In genomic region chr10:25786899-25787298, GRCh38 we compare ENCODE assay signal across 23 cellular contexts.
"Had no signal": no experiment of that assay in that cellular context is flagged by ENCODE, and none has a peak within 500 bp of the region (broad histone marks: within the 10 kb centered on the region; RNA-seq: fewer than 3 reads in every experiment).

No MANE protein-coding gene starts in this region.

- FAIRE-seq: RCC 7860 had no signal

- H3K36me3 ChIP-seq: SJCRH30 had no signal

- H3K27ac ChIP-seq: PC-9, RWPE1, SJCRH30, SK-N-MC had no signal

- ATAC-seq: Panc1, Right ventricle myocardium inferior, SK-N-SH treated with all-trans-retinoic acid at 6 μM for 48 hours had no signal

- DNase-seq: Karpas-422, MM.1S, MV-4-11, NCI-H1092, NCI-H1417 treated with DMSO at 0.1 percent for 48 hours, NCI-H1436 treated with DMSO at 0.1 percent for 48 hours, NCI-H1694 treated with DMSO at 0.1 percent for 48 hours, NCI-H187 treated with DMSO at 0.1 percent for 48 hours, NCI-H2227 treated with DMSO at 0.1 percent for 48 hours, NCI-H345, NCI-H510A treated with DMSO at 0.1 percent for 48 hours, NCI-H524 treated with DMSO at 0.1 percent for 48 hours, NCI-H526 treated with DMSO at 0.1 percent for 48 hours, PC-9, SHP77, SIG-M5, SJCRH30 had no signal

- H3K4me1 ChIP-seq: SJCRH30 had no signal

- H3K4me2 ChIP-seq: PC-9 had no signal

- H2AFZ ChIP-seq: PC-9 had no signal

- H3K4me3 ChIP-seq: PC-9, SJCRH30, SK-N-MC had no signal
